In the genomic region with DNA sequence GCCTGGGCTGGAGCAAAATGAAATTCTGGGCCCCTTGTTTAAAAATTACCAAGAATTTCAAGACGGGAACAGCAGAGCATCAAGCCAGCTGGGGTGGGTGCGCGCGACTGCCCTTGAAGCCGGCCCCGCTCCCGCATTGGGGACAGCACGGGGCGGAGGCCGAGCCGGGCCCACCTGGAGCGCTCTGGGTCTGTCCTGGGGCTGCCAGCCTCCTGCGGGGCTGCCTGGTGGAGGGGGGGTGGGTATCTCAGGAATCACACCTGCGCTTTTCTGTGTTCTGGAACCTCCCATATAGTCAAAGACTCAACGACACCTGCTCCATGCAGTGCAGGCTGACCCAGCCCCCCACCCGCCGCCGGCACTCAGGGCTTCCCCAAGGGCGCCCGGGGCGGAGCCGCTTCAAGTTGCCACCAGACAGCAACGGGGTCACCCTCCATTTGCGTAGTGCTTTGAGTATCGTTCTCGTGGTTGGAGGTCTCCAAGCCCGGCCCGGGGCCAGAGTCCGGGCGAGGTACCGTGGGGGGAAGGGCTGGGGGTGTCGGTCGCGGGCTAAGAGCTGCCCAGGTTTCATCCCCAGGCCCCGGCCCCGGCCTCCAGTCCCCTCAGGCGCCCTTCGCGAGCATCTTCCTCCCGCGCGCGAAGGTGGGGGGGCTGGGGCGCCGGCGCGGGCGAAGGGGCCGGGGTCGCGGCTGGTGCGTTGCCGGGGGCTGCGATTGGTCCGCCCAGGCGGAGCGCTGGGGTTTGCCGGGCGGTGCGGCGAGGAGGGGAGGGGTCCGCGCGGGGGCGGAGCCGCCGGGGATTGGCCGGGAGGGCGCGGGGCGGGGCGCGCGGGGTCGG, we compare ENCODE assay signal across 8 cellular contexts. TPM values are rescaled to one million over a fixed set of nuclear protein-coding genes. Genes with fewer than 3 reads are reported as not detected.
A peak's percentile ranks its signal among the peaks of the same experiment; 100 is the strongest.
DNase-seq lines count a peak whose midpoint lies in the region; ATAC-seq, FAIRE-seq and TF ChIP-seq lines count a peak whose summit lies in the region.

No MANE protein-coding gene starts in this region.

- no peaks in the 10 kb centered on the region for H3K9me3 Mint-ChIP-seq in activated naive CD8-positive, alpha-beta T cell treated with anti-CD3 and anti-CD28 coated beads, Interleukin-2, amount 10 ng/mL, durations not matched to agents 7 days and 5 days

- H3K27ac Mint-ChIP-seq in activated naive CD8-positive, alpha-beta T cell treated with anti-CD3 and anti-CD28 coated beads, Interleukin-2, amount 10 ng/mL, durations not matched to agents 7 days and 5 days = no peak overlapping the region

- H3K27me3 ChIP-seq in lower lobe of right lung (ENCODE audit: low read depth) = no peaks in the 10 kb centered on the region

- no peaks in the 10 kb centered on the region for H3K36me3 Mint-ChIP-seq in activated naive CD8-positive, alpha-beta T cell treated with anti-CD3 and anti-CD28 coated beads, Interleukin-2, amount 10 ng/mL, durations not matched to agents 7 days and 5 days

- FAIRE-seq in D721Med (lab: Jason Lieb, UNC) = no peak

- POLR2A ChIA-PET in activated naive CD8-positive, alpha-beta T cell treated with anti-CD3 and anti-CD28 coated beads, Interleukin-2, amount 10 ng/mL, durations not matched to agents 7 days and 5 days (lab: Charles Lee) = interaction anchor here (0.7 to 1.2 kb wide), 3 partner anchors 17 to 1453 kb away, joined by 3 to 4 read pairs (median 3); a partner anchor contains a TSS

- no peak for TF ChIP-seq CTCF in D721Med (IDR thresholded peaks at IDR 0.05; ENCODE audit: insufficient read depth, missing control alignments)
- TF ChIP-seq CTCF in lower lobe of right lung (IDR thresholded peaks at IDR 0.05) = no peak

- H3K36me3 ChIP-seq in lower lobe of right lung = peaks cover 11% of the 10 kb centered on the region

- intact Hi-C loops in lower lobe of right lung (cut with DNase I) = no loop called here

- peaks cover 5% of the 10 kb centered on the region for H3K4me1 Mint-ChIP-seq in activated naive CD8-positive, alpha-beta T cell treated with anti-CD3 and anti-CD28 coated beads, Interleukin-2, amount 10 ng/mL, durations not matched to agents 7 days and 5 days

- H3K4me1 ChIP-seq in lower lobe of right lung = peaks cover 54% of the 10 kb centered on the region

- peak overlapping the region; percentile 75 for H3K4me3 Mint-ChIP-seq in activated naive CD8-positive, alpha-beta T cell treated with anti-CD3 and anti-CD28 coated beads, Interleukin-2, amount 10 ng/mL, durations not matched to agents 7 days and 5 days

- peaks cover 6% of the 10 kb centered on the region for H3K27me3 Mint-ChIP-seq in activated naive CD8-positive, alpha-beta T cell treated with anti-CD3 and anti-CD28 coated beads, Interleukin-2, amount 10 ng/mL, durations not matched to agents 7 days and 5 days

- ATAC-seq in activated naive CD8-positive, alpha-beta T cell treated with anti-CD3 and anti-CD28 coated beads, Interleukin-2, amount 10 ng/mL, durations not matched to agents 7 days and 5 days (ENCODE audit: low read depth) = peak; percentile 15
- ATAC-seq in lower lobe of right lung (no peak), GM19324 (IDR thresholded peaks at IDR 0.05; ENCODE audit: low FRiP score, unreplicated experiment) (no peak)

- H3K9me3 ChIP-seq in lower lobe of right lung = no peaks in the 10 kb centered on the region

- no peak overlapping the region for H3K27ac ChIP-seq in lower lobe of right lung

- DNase-seq in D721Med (ENCODE audit: insufficient read length, low spot score) (peak; percentile 71), NCI-H1105 (lab: John Stamatoyannopoulos, UW) (peak; percentile 79), lower lobe of right lung (no peak), NCI-H446 treated with DMSO at 0.1 percent for 48 hours (lab: John Stamatoyannopoulos, UW) (no peak), NOMO-1 treated with dmso at 0.1 percent for 144 hours (lab: John Stamatoyannopoulos, UW; ENCODE audit: unreplicated experiment) (no peak), SIG-M5 (lab: John Stamatoyannopoulos, UW) (no peak)
- peak; percentile 55 for DNase-seq in activated naive CD8-positive, alpha-beta T cell treated with anti-CD3 and anti-CD28 coated beads, Interleukin-2, amount 10 ng/mL, durations not matched to agents 7 days and 5 days

- H3K4me3 ChIP-seq in lower lobe of right lung = peak overlapping the region; percentile 48

RNA-seq across cellular contexts. Expression of a gene that starts 6.6 kb away (rescaled TPM):
- total RNA-seq in activated naive CD8-positive, alpha-beta T cell treated with anti-CD3 and anti-CD28 coated beads, Interleukin-2, amount 10 ng/mL, durations not matched to agents 7 days and 5 days = 10 to 100 TPM; 19.0 to 20.3 TPM
- total RNA-seq in lower lobe of right lung = 140 TPM

RNA-seq across cellular contexts. Expression of a gene that starts 6.9 kb away (rescaled TPM):
- total RNA-seq in activated naive CD8-positive, alpha-beta T cell treated with anti-CD3 and anti-CD28 coated beads, Interleukin-2, amount 10 ng/mL, durations not matched to agents 7 days and 5 days = 10 to 100 TPM; 76.7 to 78.9 TPM
- 127 TPM for total RNA-seq in lower lobe of right lung

RNA-seq across cellular contexts. Expression of a gene that starts 16.5 kb away (rescaled TPM):
- total RNA-seq in activated naive CD8-positive, alpha-beta T cell treated with anti-CD3 and anti-CD28 coated beads, Interleukin-2, amount 10 ng/mL, durations not matched to agents 7 days and 5 days = 10 to 100 TPM; 36.4 to 37.4 TPM
- total RNA-seq in lower lobe of right lung = 387 TPM

RNA-seq across cellular contexts. Expression of a gene that starts 21.5 kb away (rescaled TPM):
- 10 to 100 TPM; 10.5 to 11.2 TPM for total RNA-seq in activated naive CD8-positive, alpha-beta T cell treated with anti-CD3 and anti-CD28 coated beads, Interleukin-2, amount 10 ng/mL, durations not matched to agents 7 days and 5 days
- total RNA-seq in lower lobe of right lung = 43.6 TPM

RNA-seq across cellular contexts. Expression of a gene that starts 30.5 kb away (rescaled TPM):
- total RNA-seq in activated naive CD8-positive, alpha-beta T cell treated with anti-CD3 and anti-CD28 coated beads, Interleukin-2, amount 10 ng/mL, durations not matched to agents 7 days and 5 days = 100 to 1,000 TPM; 110 to 125 TPM
- total RNA-seq in lower lobe of right lung = 137 TPM

Comparison
In these comparisons a context has a peak if more than half of its experiments do, and no peak if none do; other contexts are left out.
1. DNase-seq: peak in D721Med (single experiment), NCI-H1105 (single experiment) and activated naive CD8-positive, alpha-beta T cell treated with anti-CD3 and anti-CD28 coated beads, Interleukin-2, amount 10 ng/mL, durations not matched to agents 7 days and 5 days (single experiment); none in lower lobe of right lung (single experiment), NCI-H446 treated with DMSO at 0.1 percent for 48 hours (single experiment), NOMO-1 treated with dmso at 0.1 percent for 144 hours (single experiment) and SIG-M5 (single experiment).
2. RNA of a gene that starts 16.5 kb away (total RNA-seq): 387 TPM in lower lobe of right lung (single experiment); 36.4 to 37.4 TPM in activated naive CD8-positive, alpha-beta T cell treated with anti-CD3 and anti-CD28 coated beads, Interleukin-2, amount 10 ng/mL, durations not matched to agents 7 days and 5 days; every median in the first group is over 10 times any median in the second.